Comparison of ENCODE assay signal across 11 cellular contexts in genomic region chr9:35727676-35728040, GRCh38. TPM values are rescaled to one million over a fixed set of nuclear protein-coding genes. Genes with fewer than 3 reads are reported as not detected.
A peak's percentile ranks its signal among the peaks of the same experiment; 100 is the strongest.
DNase-seq lines count a peak whose midpoint lies in the region; ATAC-seq, FAIRE-seq and TF ChIP-seq lines count a peak whose summit lies in the region.
"Had no signal": no experiment of that assay in that cellular context is flagged by ENCODE, and none has a peak within 500 bp of the region (broad histone marks: within the 10 kb centered on the region; RNA-seq: fewer than 3 reads in every experiment).

No MANE protein-coding gene starts in this region.

- peaks cover 27 to 36% of the 10 kb centered on the region in 2 experiments for H3K4me1 ChIP-seq in SK-N-SH (ENCODE audit: control insufficient read depth in 1 of 2, insufficient read depth in 2 of 2, low read depth in 1 of 2, low read length in 1 of 2)
- H3K4me1 ChIP-seq in K562 (replicated peaks in 1 of 2; ENCODE audit: control insufficient read depth in 2 of 2, insufficient read depth in 2 of 2, low read length in 2 of 2), result peaks cover 36 to 37% of the 10 kb centered on the region in 2 experiments
- H3K4me1 ChIP-seq in right lobe of liver, result peaks cover 0 to 47% (median 19%) of the 10 kb centered on the region in 4 donors
- H3K4me1 ChIP-seq in tibial nerve, result peaks cover 0 to 58% (median 54%) of the 10 kb centered on the region in 4 donors

- WGBS in SK-N-SH (ENCODE audit: low lambda C conversion rate), result 80% methylated on average over 5 of the region's 5 CpGs
- 0% methylated on average over 5 of the region's 5 CpGs for WGBS in K562 (ENCODE audit: insufficient coverage, low coverage, missing lambda C conversion rate)
- WGBS in right lobe of liver (ENCODE audit: insufficient coverage, low coverage, low lambda C conversion rate, missing lambda C conversion rate), result 46% methylated on average over 3 of the region's 5 CpGs
- 21 to 30% methylated on average over 5 of the region's 5 CpGs for WGBS in tibial nerve, 2 donors

- ATAC-seq in SK-N-SH treated with all-trans-retinoic acid at 6 μM for 48 hours, result no peak
- no peak for ATAC-seq in K562
- ATAC-seq in right lobe of liver, result no peak
- ATAC-seq in HG03354 (IDR thresholded peaks at IDR 0.05; ENCODE audit: poor library complexity, severe bottlenecking, unreplicated experiment), result no peak

- TF ChIP-seq POLR2A in K562 (conservative IDR thresholded peaks at IDR 0.05) (no peak), right lobe of liver (IDR thresholded peaks at IDR 0.05) (no peak), tibial nerve (IDR thresholded peaks at IDR 0.05) (no peak)

- H3K4me3 ChIP-seq in SK-N-SH (ENCODE audit: low read depth in 2 of 2, low read length in 1 of 2), result peak overlapping the region; percentile 25 to 96; a peak in 3 of 4 replicates
- H3K4me3 ChIP-seq in K562, result peak overlapping the region; percentile 85
- peak overlapping the region; percentile 19 to 70 (median 21) for H3K4me3 ChIP-seq in right lobe of liver
- H3K4me3 ChIP-seq in tibial nerve, result peak overlapping the region in 3 of 4 donors; percentile 6 to 85 (median 33)

- H3K9ac ChIP-seq in SK-N-SH (peak overlapping the region; percentile 62), K562 (ENCODE audit: insufficient read depth in 1 of 2, low read depth in 2 of 2, low read length in 2 of 2) (peak overlapping the region; percentile 85 to 87)

- in situ Hi-C loops in K562 (cut with MboI), result no loop called here

- H3K27ac ChIP-seq in SK-N-SH (ENCODE audit: low read depth in 2 of 2, low read length in 1 of 2), result peak overlapping the region; percentile 68 to 94
- H3K27ac ChIP-seq in K562 (ENCODE audit: extremely low read depth, low read depth, low read length), result peak overlapping the region; percentile 97
- peak overlapping the region; percentile 27 to 100 (median 98) for H3K27ac ChIP-seq in right lobe of liver
- peak overlapping the region; percentile 38 to 99 (median 82) for H3K27ac ChIP-seq in tibial nerve
- H3K27ac ChIP-seq: 22Rv1, VCaP had no signal

- BruUV-seq in K562 (replicated peaks; lab: Mats Ljungman, UMichigan), result no TSS peak

- H3K4me2 ChIP-seq in SK-N-SH (peak overlapping the region; percentile 91), K562 (ENCODE audit: insufficient read depth, low read length) (peak overlapping the region; percentile 94)

- CTCF ChIA-PET in SK-N-SH (lab: Yijun Ruan, JAX), result interaction anchor here (0.7 to 9.7 kb wide), 14 partner anchors 8 to 155 kb away, joined by 3 to 103 read pairs (median 6); partner anchors contain the start of genes CA9, CCDC107, GBA2 and RGP1
- CTCF ChIA-PET in K562 (lab: Yijun Ruan, JAX; ENCODE audit: low intra/inter-chr PET ratio), result no interaction called here

- DNase-seq in SK-N-SH (no peak), K562 (ENCODE audit: extremely low read depth in 1 of 4, low spot score in 3 of 4) (peak; percentile 44 to 82 (median 52)), right lobe of liver (no peak), tibial nerve (ENCODE audit: low spot score in 2 of 2) (no peak), COLO668 (lab: John Stamatoyannopoulos, UW; ENCODE audit: unreplicated experiment) (no peak), cerebellar nuclear complex (lab: John Stamatoyannopoulos, UW) (no peak)
- DNase-seq: NCI-H2029 had no signal

- H3K9me3 ChIP-seq in SK-N-SH (no peaks in the 10 kb centered on the region), K562 (replicated peaks; ENCODE audit: control insufficient read depth, insufficient read depth, low read depth, low read length) (no peaks in the 10 kb centered on the region), right lobe of liver (no peaks in the 10 kb centered on the region), tibial nerve (no peaks in the 10 kb centered on the region)

- peaks cover 8% of the 10 kb centered on the region for H3K9me1 ChIP-seq in K562 (ENCODE audit: control insufficient read depth, insufficient read depth, low read length)

- peaks cover 30% of the 10 kb centered on the region for H3F3A ChIP-seq in SK-N-SH (replicated peaks; ENCODE audit: insufficient read depth)

- intact Hi-C loops in K562 (cut with micrococcal nuclease) (loop anchor here (2.0 kb wide), 1 partner anchor 31 kb away; no protein-coding TSS in a partner anchor), right lobe of liver (cut with DNase I) (loop anchor here (5.0 to 10.0 kb wide), 2 partner anchors 63 to 65 kb away; partner anchors contain the start of gene ARHGEF39 (in 1 of the 2))

- H3K79me2 ChIP-seq in SK-N-SH (ENCODE audit: insufficient read depth) (peaks cover 92% of the 10 kb centered on the region), K562 (ENCODE audit: control insufficient read depth, insufficient read depth, low read length) (peaks cover 68% of the 10 kb centered on the region)

- no peaks in the 10 kb centered on the region for H3K9me2 ChIP-seq in SK-N-SH

- peaks cover 33% of the 10 kb centered on the region in 2 experiments for H3K36me3 ChIP-seq in SK-N-SH (replicated peaks in 1 of 2; ENCODE audit: control insufficient read depth in 1 of 2, insufficient read depth in 2 of 2, low read length in 1 of 2)
- peaks cover 59% of the 10 kb centered on the region for H3K36me3 ChIP-seq in K562 (ENCODE audit: control insufficient read depth, insufficient read depth, low read length)
- H3K36me3 ChIP-seq in right lobe of liver, result peaks cover 0 to 36% (median 28%) of the 10 kb centered on the region in 4 donors
- peaks cover 0 to 39% (median 13%) of the 10 kb centered on the region in 3 donors for H3K36me3 ChIP-seq in tibial nerve

- POLR2A ChIA-PET in SK-N-SH (lab: Yijun Ruan, JAX) (interaction anchor here (1.2 to 1.3 kb wide), 2 partner anchors 14 to 29 kb away, joined by 3 read pairs; no protein-coding TSS in a partner anchor), K562 (lab: Yijun Ruan, JAX) (interaction anchor here (0.7 to 3.0 kb wide), 14 partner anchors 10 to 119 kb away, joined by 3 to 21 read pairs (median 4); partner anchors contain the start of genes GBA2 and RGP1)

- no peak overlapping the region for H2AFZ ChIP-seq in SK-N-SH (ENCODE audit: low read depth)
- H2AFZ ChIP-seq in K562 (ENCODE audit: low read depth, low read length), result no peak overlapping the region

- H4K20me1 ChIP-seq in SK-N-SH (ENCODE audit: insufficient read depth) (peaks cover 18% of the 10 kb centered on the region), K562 (replicated peaks; ENCODE audit: control insufficient read depth, insufficient read depth, low read length) (peaks cover 9% of the 10 kb centered on the region; the same call in 1 of the 2 replicates)

- TF ChIP-seq EP300 in SK-N-SH (IDR thresholded peaks at IDR 0.05; ENCODE audit: borderline replicate concordance in 1 of 2, low read depth in 1 of 2, low read length in 1 of 2) (no peak), K562 (IDR thresholded peaks at IDR 0.05; ENCODE audit: low read length) (peak; percentile 56; the same call in 1 of the 2 replicates), tibial nerve (IDR thresholded peaks at IDR 0.05) (no peak)

- TF ChIP-seq RAD21 in SK-N-SH (IDR thresholded peaks at IDR 0.05; ENCODE audit: low read length), result no peak
- no peak for TF ChIP-seq RAD21 in K562 (CRISPR knock-in tag; conservative IDR thresholded peaks at IDR 0.05 in 1 of 2, IDR thresholded peaks at IDR 0.05 in 1 of 2)

- FAIRE-seq in K562 (lab: Jason Lieb, UNC), result peak; percentile 83

- TF ChIP-seq CTCF in SK-N-SH (IDR thresholded peaks at IDR 0.05), result no peak
- no peak for TF ChIP-seq CTCF in K562 (IDR thresholded peaks at IDR 0.05 in 2 of 3, conservative IDR thresholded peaks at IDR 0.05 in 1 of 3; ENCODE audit: insufficient read depth in 2 of 3, low read depth in 1 of 3, low read length in 3 of 3)
- no peak for TF ChIP-seq CTCF in right lobe of liver (IDR thresholded peaks at IDR 0.05)
- no peak for TF ChIP-seq CTCF in tibial nerve (IDR thresholded peaks at IDR 0.05)

- H3K27me3 ChIP-seq in SK-N-SH (ENCODE audit: insufficient read depth), result no peaks in the 10 kb centered on the region
- no peaks in the 10 kb centered on the region for H3K27me3 ChIP-seq in K562 (ENCODE audit: control insufficient read depth in 2 of 2, insufficient read depth in 2 of 2, low read length in 2 of 2)
- no peaks in the 10 kb centered on the region for H3K27me3 ChIP-seq in right lobe of liver
- no peaks in the 10 kb centered on the region for H3K27me3 ChIP-seq in tibial nerve

RNA-seq across cellular contexts. Expression of gene TLN1, which starts 4.3 kb away (rescaled TPM):
- polyA plus RNA-seq in SK-N-SH (2012; rRNA removed) (91.8 and 115 TPM in 2 replicates), K562 (2011; rRNA removed) (54.8 and 98.5 TPM in 2 replicates), K562 (2014; fragmentation: Illumina TruSeq; extraction: Trizol) (75.1 and 98.7 TPM in 2 replicates), K562 (2014; fragmentation: Nextera tagmentation; extraction: Ambion mirVana) (10 to 100 TPM in 1 of 2 experiments, 1 to 10 TPM in 1; 3.6 to 10.2 TPM), K562 (2014; rRNA removed) (49.2 and 72.0 TPM in 2 replicates)
- 32.7 and 72.5 TPM in 2 replicates for polyA plus RNA-seq in SK-N-SH (2012; cell fraction: cytosol; rRNA removed)
- 183 and 220 TPM in 2 replicates for polyA plus RNA-seq in SK-N-SH (2012; cell fraction: nucleus; rRNA removed)
- total RNA-seq in K562 (2011; cell fraction: chromatin; rRNA removed; ENCODE audit: low replicate concordance), result 276 and 411 TPM in 2 replicates
- 190 and 200 TPM in 2 replicates for total RNA-seq in K562 (2011; cell fraction: nucleolus; rRNA removed)
- total RNA-seq in K562 (2011; cell fraction: nucleoplasm; rRNA removed), result 167 and 186 TPM in 2 replicates
- total RNA-seq in K562 (2014; rRNA removed) (94.3 and 121 TPM in 2 replicates), K562 (2014; rRNA removed; fragmentation: Illumina TruSeq; extraction: Trizol) (40.9 and 44.0 TPM in 2 replicates), K562 (2015; rRNA removed; fragmentation: Illumina TruSeq; extraction: Trizol) (49.4 and 50.7 TPM in 2 replicates), K562 (2021) (201 and 240 TPM in 2 replicates), right lobe of liver (100 to 1,000 TPM; 103 to 168 (median 128) TPM), tibial nerve (100 to 1,000 TPM; 284 to 405 (median 350) TPM)
- polyA plus RNA-seq in K562 (2011; cell fraction: cytosol; rRNA removed), result 49.0 and 84.8 TPM in 2 replicates
- 81.3 and 128 TPM in 2 replicates for polyA plus RNA-seq in K562 (2011; cell fraction: nucleus; rRNA removed)
- polyA plus RNA-seq in K562 (2012), result 116 and 190 TPM in 2 replicates
- 190 and 196 TPM in 2 replicates for polyA minus RNA-seq in K562 (2011; rRNA and poly(A)+ RNA removed)
- polyA minus RNA-seq in K562 (2011; cell fraction: cytosol; rRNA and poly(A)+ RNA removed), result 278 and 355 TPM in 2 replicates
- polyA minus RNA-seq in K562 (2011; cell fraction: nucleus; rRNA and poly(A)+ RNA removed), result 62.3 and 63.3 TPM in 2 replicates

RNA-seq across cellular contexts. Expression of gene CREB3, which starts 4.8 kb away (rescaled TPM):
- 33.9 and 38.6 TPM in 2 replicates for polyA plus RNA-seq in SK-N-SH (2012; rRNA removed)
- polyA plus RNA-seq in SK-N-SH (2012; cell fraction: cytosol; rRNA removed), result 36.2 and 36.8 TPM in 2 replicates
- polyA plus RNA-seq in SK-N-SH (2012; cell fraction: nucleus; rRNA removed), result 29.2 and 35.8 TPM in 2 replicates
- total RNA-seq in K562 (2011; cell fraction: chromatin; rRNA removed; ENCODE audit: low replicate concordance), result 13.6 and 27.1 TPM in 2 replicates
- total RNA-seq in K562 (2011; cell fraction: nucleolus; rRNA removed), result 20.3 and 23.0 TPM in 2 replicates
- 14.0 and 18.6 TPM in 2 replicates for total RNA-seq in K562 (2011; cell fraction: nucleoplasm; rRNA removed)
- total RNA-seq in K562 (2014; rRNA removed), result 18.3 and 19.3 TPM in 2 replicates
- total RNA-seq in K562 (2014; rRNA removed; fragmentation: Illumina TruSeq; extraction: Trizol), result 10.6 and 10.8 TPM in 2 replicates
- 13.1 and 14.9 TPM in 2 replicates for total RNA-seq in K562 (2015; rRNA removed; fragmentation: Illumina TruSeq; extraction: Trizol)
- total RNA-seq in K562 (2021), result 16.5 and 17.0 TPM in 2 replicates
- polyA plus RNA-seq in K562 (2011; rRNA removed), result 8.1 and 9.4 TPM in 2 replicates
- polyA plus RNA-seq in K562 (2011; cell fraction: cytosol; rRNA removed), result 7.9 and 14.4 TPM in 2 replicates
- polyA plus RNA-seq in K562 (2011; cell fraction: nucleus; rRNA removed), result 16.5 and 20.0 TPM in 2 replicates
- 14.9 and 23.7 TPM in 2 replicates for polyA plus RNA-seq in K562 (2012)
- polyA plus RNA-seq in K562 (2014; fragmentation: Illumina TruSeq; extraction: Trizol), result 17.1 and 18.3 TPM in 2 replicates
- polyA plus RNA-seq in K562 (2014; fragmentation: Nextera tagmentation; extraction: Ambion mirVana), result 1 to 10 TPM; 5.7 to 9.4 TPM
- polyA plus RNA-seq in K562 (2014; rRNA removed), result 15.3 TPM in 2 replicates
- 4.0 and 4.5 TPM in 2 replicates for polyA minus RNA-seq in K562 (2011; rRNA and poly(A)+ RNA removed)
- 4.2 and 4.7 TPM in 2 replicates for polyA minus RNA-seq in K562 (2011; cell fraction: cytosol; rRNA and poly(A)+ RNA removed)
- polyA minus RNA-seq in K562 (2011; cell fraction: nucleus; rRNA and poly(A)+ RNA removed), result 7.4 and 7.9 TPM in 2 replicates
- 10 to 100 TPM; 12.1 to 35.2 (median 17.8) TPM for total RNA-seq in right lobe of liver
- total RNA-seq in tibial nerve, result 10 to 100 TPM; 41.6 to 70.1 (median 53.5) TPM

RNA-seq across cellular contexts. Expression of gene GBA2, which starts 21.4 kb away (rescaled TPM):
- 71.5 and 98.2 TPM in 2 replicates for polyA plus RNA-seq in SK-N-SH (2012; rRNA removed)
- 28.7 and 35.7 TPM in 2 replicates for polyA plus RNA-seq in SK-N-SH (2012; cell fraction: cytosol; rRNA removed)
- 425 and 473 TPM in 2 replicates for polyA plus RNA-seq in SK-N-SH (2012; cell fraction: nucleus; rRNA removed)
- total RNA-seq in K562 (2011; cell fraction: chromatin; rRNA removed; ENCODE audit: low replicate concordance), result 274 and 418 TPM in 2 replicates
- total RNA-seq in K562 (2011; cell fraction: nucleolus; rRNA removed), result 163 and 173 TPM in 2 replicates
- total RNA-seq in K562 (2011; cell fraction: nucleoplasm; rRNA removed), result 160 and 174 TPM in 2 replicates
- 28.5 and 32.6 TPM in 2 replicates for total RNA-seq in K562 (2014; rRNA removed)
- 27.2 and 29.3 TPM in 2 replicates for total RNA-seq in K562 (2014; rRNA removed; fragmentation: Illumina TruSeq; extraction: Trizol)
- total RNA-seq in K562 (2015; rRNA removed; fragmentation: Illumina TruSeq; extraction: Trizol), result 32.1 and 32.7 TPM in 2 replicates
- total RNA-seq in K562 (2021), result 39.4 and 45.0 TPM in 2 replicates
- polyA plus RNA-seq in K562 (2011; rRNA removed), result 42.2 and 58.0 TPM in 2 replicates
- polyA plus RNA-seq in K562 (2011; cell fraction: cytosol; rRNA removed), result 37.5 and 42.3 TPM in 2 replicates
- 311 and 346 TPM in 2 replicates for polyA plus RNA-seq in K562 (2011; cell fraction: nucleus; rRNA removed)
- polyA plus RNA-seq in K562 (2012), result 41.0 and 65.6 TPM in 2 replicates
- 38.4 and 40.3 TPM in 2 replicates for polyA plus RNA-seq in K562 (2014; fragmentation: Illumina TruSeq; extraction: Trizol)
- polyA plus RNA-seq in K562 (2014; fragmentation: Nextera tagmentation; extraction: Ambion mirVana), result 10 to 100 TPM; 14.1 to 24.3 TPM
- 60.4 and 63.2 TPM in 2 replicates for polyA plus RNA-seq in K562 (2014; rRNA removed)
- 47.8 and 48.8 TPM in 2 replicates for polyA minus RNA-seq in K562 (2011; rRNA and poly(A)+ RNA removed)
- 12.4 and 17.6 TPM in 2 replicates for polyA minus RNA-seq in K562 (2011; cell fraction: cytosol; rRNA and poly(A)+ RNA removed)
- polyA minus RNA-seq in K562 (2011; cell fraction: nucleus; rRNA and poly(A)+ RNA removed), result 56.4 and 96.6 TPM in 2 replicates
- total RNA-seq in right lobe of liver, result 10 to 100 TPM; 29.5 to 53.7 (median 35.2) TPM
- total RNA-seq in tibial nerve, result 10 to 100 TPM; 63.8 to 92.1 (median 66.1) TPM

RNA-seq across cellular contexts. Expression of gene RGP1, which starts 21.4 kb away (rescaled TPM):
- polyA plus RNA-seq in SK-N-SH (2012; rRNA removed) (16.1 and 18.6 TPM in 2 replicates), K562 (2011; rRNA removed) (10.1 and 11.0 TPM in 2 replicates), K562 (2014; fragmentation: Illumina TruSeq; extraction: Trizol) (9.8 and 10.7 TPM in 2 replicates), K562 (2014; fragmentation: Nextera tagmentation; extraction: Ambion mirVana) (under 1 TPM; 0.42 to 0.95 TPM), K562 (2014; rRNA removed) (6.9 and 7.9 TPM in 2 replicates)
- polyA plus RNA-seq in SK-N-SH (2012; cell fraction: cytosol; rRNA removed), result 13.5 and 16.3 TPM in 2 replicates
- 28.4 and 28.9 TPM in 2 replicates for polyA plus RNA-seq in SK-N-SH (2012; cell fraction: nucleus; rRNA removed)
- total RNA-seq in K562 (2011; cell fraction: chromatin; rRNA removed; ENCODE audit: low replicate concordance), result 17.9 and 29.7 TPM in 2 replicates
- 15.4 and 17.2 TPM in 2 replicates for total RNA-seq in K562 (2011; cell fraction: nucleolus; rRNA removed)
- 21.6 and 28.2 TPM in 2 replicates for total RNA-seq in K562 (2011; cell fraction: nucleoplasm; rRNA removed)
- total RNA-seq in K562 (2014; rRNA removed) (6.5 and 7.5 TPM in 2 replicates), K562 (2014; rRNA removed; fragmentation: Illumina TruSeq; extraction: Trizol) (6.5 and 7.0 TPM in 2 replicates), K562 (2015; rRNA removed; fragmentation: Illumina TruSeq; extraction: Trizol) (6.5 and 6.7 TPM in 2 replicates), K562 (2021) (12.3 and 13.8 TPM in 2 replicates), right lobe of liver (10 to 100 TPM in 5 of 6 experiments, 1 to 10 TPM in 1; 9.5 to 13.0 (median 11.4) TPM), tibial nerve (10 to 100 TPM; 18.6 to 21.3 (median 20.2) TPM)
- polyA plus RNA-seq in K562 (2011; cell fraction: cytosol; rRNA removed), result 9.1 and 9.6 TPM in 2 replicates
- polyA plus RNA-seq in K562 (2011; cell fraction: nucleus; rRNA removed), result 21.5 and 24.4 TPM in 2 replicates
- polyA plus RNA-seq in K562 (2012), result 8.2 and 8.9 TPM in 2 replicates
- polyA minus RNA-seq in K562 (2011; rRNA and poly(A)+ RNA removed), result 10.7 and 13.3 TPM in 2 replicates
- polyA minus RNA-seq in K562 (2011; cell fraction: cytosol; rRNA and poly(A)+ RNA removed), result 4.7 and 7.2 TPM in 2 replicates
- 11.0 and 16.7 TPM in 2 replicates for polyA minus RNA-seq in K562 (2011; cell fraction: nucleus; rRNA and poly(A)+ RNA removed)

RNA-seq across cellular contexts. Expression of gene MSMP, which starts 26.4 kb away (rescaled TPM):
- 1.2 TPM in 2 replicates for polyA plus RNA-seq in SK-N-SH (2012; rRNA removed)
- polyA plus RNA-seq in SK-N-SH (2012; cell fraction: cytosol; rRNA removed), result 0.52 and 0.55 TPM in 2 replicates
- polyA plus RNA-seq in SK-N-SH (2012; cell fraction: nucleus; rRNA removed), result 1.0 and 1.9 TPM in 2 replicates
- not detected in 2 replicates for total RNA-seq in K562 (2011; cell fraction: chromatin; rRNA removed; ENCODE audit: low replicate concordance)
- total RNA-seq in K562 (2011; cell fraction: nucleolus; rRNA removed), result not detected in 2 replicates
- not detected in 2 replicates for total RNA-seq in K562 (2011; cell fraction: nucleoplasm; rRNA removed)
- total RNA-seq in K562 (2014; rRNA removed), result not detected in 2 replicates
- total RNA-seq in K562 (2014; rRNA removed; fragmentation: Illumina TruSeq; extraction: Trizol), result not detected in 2 replicates
- not detected in 2 replicates for total RNA-seq in K562 (2015; rRNA removed; fragmentation: Illumina TruSeq; extraction: Trizol)
- total RNA-seq in K562 (2021), result 0.60 and 0.87 TPM in 2 replicates
- polyA plus RNA-seq in K562 (2011; rRNA removed), result not detected in 2 replicates
- 0.42 TPM in 1 of 2 replicates, not detected in the other for polyA plus RNA-seq in K562 (2011; cell fraction: cytosol; rRNA removed)
- not detected in 2 replicates for polyA plus RNA-seq in K562 (2011; cell fraction: nucleus; rRNA removed)
- not detected in 2 replicates for polyA plus RNA-seq in K562 (2012)
- not detected in 2 replicates for polyA plus RNA-seq in K562 (2014; fragmentation: Illumina TruSeq; extraction: Trizol)
- not detected for polyA plus RNA-seq in K562 (2014; fragmentation: Nextera tagmentation; extraction: Ambion mirVana)
- not detected in 2 replicates for polyA plus RNA-seq in K562 (2014; rRNA removed)
- polyA minus RNA-seq in K562 (2011; rRNA and poly(A)+ RNA removed), result not detected in 2 replicates
- not detected in 2 replicates for polyA minus RNA-seq in K562 (2011; cell fraction: cytosol; rRNA and poly(A)+ RNA removed)
- polyA minus RNA-seq in K562 (2011; cell fraction: nucleus; rRNA and poly(A)+ RNA removed), result not detected in 2 replicates
- total RNA-seq in right lobe of liver, result not detected
- total RNA-seq in tibial nerve, result not detected

Comparison
In these comparisons a context has a peak if more than half of its experiments do, and no peak if none do; other contexts are left out.
1. DNase-seq: peak in K562 (4 of 4); none in SK-N-SH (single experiment), right lobe of liver (0 of 3), tibial nerve (0 of 2), COLO668 (single experiment) and cerebellar nuclear complex (0 of 2).
2. H3K4me3 ChIP-seq: peak in every context shown above with its lines; median percentile 85 in K562; 60 in SK-N-SH; 33 in tibial nerve; 21 in right lobe of liver.
3. Of the 27 proteins assayed by ChIP-seq in both K562 and SK-N-SH: peak only in K562: EP300, JUND, NFIC, POLR2AphosphoS5 and TAF1; only in SK-N-SH: none; in both: none; in neither: 22.
4. Peak in every context shown above with its lines, with median percentiles within 50 percentile points of each other: H3K27ac ChIP-seq.